ENCODE assay signal across 17 cellular contexts in genomic region chr16:67053767-67054334, GRCh38. TPM values are rescaled to one million over a fixed set of nuclear protein-coding genes. Genes with fewer than 3 reads are reported as not detected.
DNase-seq lines count a peak whose midpoint lies in the region; ATAC-seq, FAIRE-seq and TF ChIP-seq lines count a peak whose summit lies in the region.
"Had no signal": no experiment of that assay in that cellular context is flagged by ENCODE, and none has a peak within 500 bp of the region (broad histone marks: within the 10 kb centered on the region; RNA-seq: fewer than 3 reads in every experiment).

No MANE protein-coding gene starts in this region.

- H3K9me3 Mint-ChIP-seq in CD4-positive, alpha-beta T cell, result no peaks in the 10 kb centered on the region
- H3K9me3 Mint-ChIP-seq: H9 had no signal

- no peak for ATAC-seq in CD4-positive, alpha-beta T cell (ENCODE audit: poor library complexity)
- ATAC-seq in GM19455 (IDR thresholded peaks at IDR 0.05; ENCODE audit: unreplicated experiment), result no peak
- ATAC-seq in GM19023 (IDR thresholded peaks at IDR 0.05; ENCODE audit: unreplicated experiment), result no peak
- ATAC-seq: gastroesophageal sphincter had no signal

- POLR2A ChIA-PET in CD4-positive, alpha-beta T cell (lab: Charles Lee), result interaction anchor here (0.6 to 2.3 kb wide), 4 partner anchors 23 to 173 kb away, joined by 3 to 13 read pairs (median 4); partner anchors contain the start of gene TMEM208

- intact Hi-C loops in CD4-positive, alpha-beta T cell (cut with DNase I, micrococcal nuclease), result no loop called here

- no peak overlapping the region for H2AFZ ChIP-seq in osteoblast (ENCODE audit: low read length)

- H3K4me2 ChIP-seq in osteoblast (ENCODE audit: insufficient read depth, low read length), result no peak overlapping the region

- H3K27ac Mint-ChIP-seq in CD4-positive, alpha-beta T cell, result peak overlapping the region; percentile 83

- H4K20me1 ChIP-seq in osteoblast (ENCODE audit: insufficient read depth, low read length), result peaks cover 8% of the 10 kb centered on the region

- no peaks in the 10 kb centered on the region for H3K9me3 ChIP-seq in CD4-positive, alpha-beta T cell (ENCODE audit: control insufficient read depth, low read length)
- no peaks in the 10 kb centered on the region for H3K9me3 ChIP-seq in KOPT-K1 (ENCODE audit: insufficient read depth, low read length, poor library complexity, severe bottlenecking)
- no peaks in the 10 kb centered on the region for H3K9me3 ChIP-seq in osteoblast (ENCODE audit: low read depth, low read length)
- H3K9me3 ChIP-seq: ascending aorta, gastroesophageal sphincter had no signal

- DNase-seq in CD4-positive, alpha-beta T cell, result no peak
- peak; percentile 12 for DNase-seq in bronchial epithelial cell (ENCODE audit: low read depth)
- no peak for DNase-seq in osteoblast (ENCODE audit: insufficient read length, low spot score, missing footprints)
- DNase-seq in NCI-H2196 treated with DMSO at 0.1 percent for 48 hours (lab: John Stamatoyannopoulos, UW; ENCODE audit: unreplicated experiment), result no peak
- DNase-seq: GDM1; H9; NCI-H187; NCI-H69; stimulated activated CD4-positive, alpha-beta T cell treated with anti-CD3 and anti-CD28 coated beads, Interleukin-2, amount 100 ng/mL, for 24 hours; T1000 had no signal

- no peak for TF ChIP-seq CTCF in CD4-positive, alpha-beta T cell (IDR thresholded peaks at IDR 0.05)
- no peak for TF ChIP-seq CTCF in bronchial epithelial cell (IDR thresholded peaks at IDR 0.05; ENCODE audit: insufficient read depth, low read length, severe bottlenecking)
- TF ChIP-seq CTCF in osteoblast (IDR thresholded peaks at IDR 0.05; ENCODE audit: extremely low read depth, low read depth, low read length), result no peak

- H3K36me3 Mint-ChIP-seq in CD4-positive, alpha-beta T cell (ENCODE audit: low read depth), result peaks cover 23% of the 10 kb centered on the region

- H3K4me3 ChIP-seq in bronchial epithelial cell (ENCODE audit: low read depth, low read length) (no peak overlapping the region), osteoblast (ENCODE audit: insufficient read depth, low read length) (no peak overlapping the region)
- H3K4me3 ChIP-seq: ascending aorta, gastroesophageal sphincter had no signal

- H3K27me3 Mint-ChIP-seq in CD4-positive, alpha-beta T cell, result no peaks in the 10 kb centered on the region

- H3K27me3 ChIP-seq in CD4-positive, alpha-beta T cell (ENCODE audit: control insufficient read depth, insufficient read depth, low read length), result no peaks in the 10 kb centered on the region
- H3K27me3 ChIP-seq in bronchial epithelial cell (ENCODE audit: control insufficient read depth, insufficient read depth, low read length), result no peaks in the 10 kb centered on the region
- H3K27me3 ChIP-seq in osteoblast (ENCODE audit: insufficient read depth, low read length), result no peaks in the 10 kb centered on the region
- H3K27me3 ChIP-seq: ascending aorta, gastroesophageal sphincter had no signal

- peaks cover 50% of the 10 kb centered on the region for H3K4me1 Mint-ChIP-seq in CD4-positive, alpha-beta T cell (ENCODE audit: low read depth)
- H3K4me1 Mint-ChIP-seq: H9 had no signal

- CTCF ChIA-PET in CD4-positive, alpha-beta T cell (lab: Charles Lee), result interaction anchor here (0.7 to 1.5 kb wide), 8 partner anchors 9 to 467 kb away, joined by 3 to 7 read pairs (median 4); no protein-coding TSS in a partner anchor

- no peak for FAIRE-seq in bronchial epithelial cell (lab: Jason Lieb, UNC)
- FAIRE-seq: GM18507, keratinocyte had no signal

- peaks cover 21% of the 10 kb centered on the region for H3K4me1 ChIP-seq in osteoblast (ENCODE audit: insufficient read depth, low read length)
- H3K4me1 ChIP-seq: ascending aorta, gastroesophageal sphincter had no signal

- peaks cover 29% of the 10 kb centered on the region for H3K36me3 ChIP-seq in KOPT-K1 (ENCODE audit: insufficient read depth, low read length)
- H3K36me3 ChIP-seq in bronchial epithelial cell (ENCODE audit: control insufficient read depth, insufficient read depth, low read length), result no peaks in the 10 kb centered on the region
- peaks cover 13% of the 10 kb centered on the region for H3K36me3 ChIP-seq in osteoblast (ENCODE audit: insufficient read depth, low read length)

- H3K27ac ChIP-seq in CD4-positive, alpha-beta T cell (ENCODE audit: low read depth, low read length), result peak overlapping the region; percentile 25
- H3K27ac ChIP-seq in KOPT-K1 (ENCODE audit: low read depth, low read length, poor library complexity, severe bottlenecking) (peak overlapping the region; percentile 43), osteoblast (ENCODE audit: low read depth, low read length) (peak overlapping the region; percentile 13)
- H3K27ac ChIP-seq: ascending aorta, gastroesophageal sphincter had no signal

- peaks cover 78% of the 10 kb centered on the region for H3K79me2 ChIP-seq in osteoblast (ENCODE audit: insufficient read depth, low read length)

- H3K4me3 Mint-ChIP-seq in CD4-positive, alpha-beta T cell, result peak overlapping the region; percentile 81
- H3K4me3 Mint-ChIP-seq: H9 had no signal

RNA-seq across cellular contexts. Expression of gene CBFB, which starts 24.9 kb away (rescaled TPM):
- total RNA-seq in CD4-positive, alpha-beta T cell, result 10 to 100 TPM; 58.8 to 59.6 TPM
- 101 and 121 TPM in 2 replicates for total RNA-seq in bronchial epithelial cell
- 61.3 and 63.0 TPM in 2 replicates for total RNA-seq in osteoblast

RNA-seq across cellular contexts. Expression of gene PHAF1, which starts 55.9 kb away (rescaled TPM):
- 10 to 100 TPM; 10.6 to 10.8 TPM for total RNA-seq in CD4-positive, alpha-beta T cell
- total RNA-seq in bronchial epithelial cell (7.6 and 16.3 TPM in 2 replicates), osteoblast (13.8 and 17.1 TPM in 2 replicates)
